18 cellular contexts compared by ENCODE assay signal in the genomic region with DNA sequence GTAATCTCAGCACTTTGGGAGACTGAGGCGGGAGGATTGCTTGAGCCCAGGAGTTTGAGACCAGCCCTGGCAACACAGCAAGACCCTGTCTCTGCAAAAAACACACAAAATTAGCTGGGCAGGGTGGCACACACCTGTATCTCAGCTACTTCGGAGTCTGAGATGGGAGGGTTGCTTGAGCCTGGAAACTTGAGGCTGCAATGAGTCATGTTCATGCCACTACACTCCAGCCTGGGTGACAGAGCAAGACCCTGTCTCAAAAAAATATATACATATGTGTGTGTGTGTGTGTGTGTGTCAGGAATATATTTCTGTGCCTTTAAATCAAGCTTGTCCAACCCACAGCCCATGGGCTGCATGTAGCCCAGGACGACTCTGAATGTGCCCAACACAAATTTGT. TPM values are rescaled to one million over a fixed set of nuclear protein-coding genes. Genes with fewer than 3 reads are reported as not detected.
A peak's percentile ranks its signal among the peaks of the same experiment; 100 is the strongest.
DNase-seq lines count a peak whose midpoint lies in the region; ATAC-seq, FAIRE-seq and TF ChIP-seq lines count a peak whose summit lies in the region.
"Had no signal": no experiment of that assay in that cellular context is flagged by ENCODE, and none has a peak within 500 bp of the region (broad histone marks: within the 10 kb centered on the region; RNA-seq: fewer than 3 reads in every experiment).

No MANE protein-coding gene starts in this region.

- TF ChIP-seq EP300 in SK-N-SH (IDR thresholded peaks at IDR 0.05; ENCODE audit: borderline replicate concordance in 1 of 2, low read depth in 1 of 2, low read length in 1 of 2): no peak
- no peak for TF ChIP-seq EP300 in K562 (IDR thresholded peaks at IDR 0.05; ENCODE audit: low read length)

- H4K20me1 ChIP-seq in SK-N-SH (ENCODE audit: insufficient read depth) (no peaks in the 10 kb centered on the region), K562 (replicated peaks; ENCODE audit: control insufficient read depth, insufficient read depth, low read length) (no peaks in the 10 kb centered on the region), smooth muscle cell (ENCODE audit: low read depth) (no peaks in the 10 kb centered on the region)
- H4K20me1 ChIP-seq: BLaER1 had no signal

- H3F3A ChIP-seq in SK-N-SH (replicated peaks; ENCODE audit: insufficient read depth) (peaks cover 6% of the 10 kb centered on the region), smooth muscle cell (ENCODE audit: low read depth) (peaks cover 21% of the 10 kb centered on the region)

- 67% methylated on average over 3 of the region's 3 CpGs for WGBS in SK-N-SH (ENCODE audit: low lambda C conversion rate)
- WGBS in K562 (ENCODE audit: insufficient coverage, low coverage, missing lambda C conversion rate): 50% methylated on average over 3 of the region's 3 CpGs
- 88% methylated on average over 3 of the region's 3 CpGs for WGBS in smooth muscle cell (ENCODE audit: low lambda C conversion rate)

- no peaks in the 10 kb centered on the region for H3K9me3 ChIP-seq in right atrium auricular region
- no peaks in the 10 kb centered on the region for H3K9me3 ChIP-seq in SK-N-SH
- no peaks in the 10 kb centered on the region for H3K9me3 ChIP-seq in K562 (replicated peaks; ENCODE audit: control insufficient read depth, insufficient read depth, low read depth, low read length)
- H3K9me3 ChIP-seq in smooth muscle cell (replicated peaks; ENCODE audit: low read depth): no peaks in the 10 kb centered on the region
- H3K9me3 ChIP-seq: Caco-2 had no signal

- H3K4me2 ChIP-seq in SK-N-SH (peak overlapping the region; percentile 53; the same call in 1 of the 2 replicates), K562 (ENCODE audit: insufficient read depth, low read length) (no peak overlapping the region), smooth muscle cell (no peak overlapping the region)
- H3K4me2 ChIP-seq: BLaER1 had no signal

- in situ Hi-C loops in K562 (cut with MboI): no loop called here

- intact Hi-C loops in Right ventricle myocardium superior (cut with DNase I) (no loop called here), K562 (cut with micrococcal nuclease) (no loop called here)

- H3K27ac ChIP-seq in right atrium auricular region (no peak overlapping the region), SK-N-SH (ENCODE audit: low read depth in 2 of 2, low read length in 1 of 2) (peak overlapping the region in 1 of 2 experiments; percentile 51; a peak in 2 of 4 replicates), K562 (ENCODE audit: extremely low read depth, low read depth, low read length) (no peak overlapping the region), smooth muscle cell (ENCODE audit: low read depth) (peak overlapping the region; percentile 63)
- H3K27ac ChIP-seq: 22Rv1, BLaER1, GM23248 had no signal

- no TSS peak for BruUV-seq in K562 (replicated peaks; lab: Mats Ljungman, UMichigan)

- H3K79me2 ChIP-seq in SK-N-SH (ENCODE audit: insufficient read depth) (no peaks in the 10 kb centered on the region), K562 (ENCODE audit: control insufficient read depth, insufficient read depth, low read length) (no peaks in the 10 kb centered on the region), smooth muscle cell (ENCODE audit: low read depth) (no peaks in the 10 kb centered on the region)

- POLR2A ChIA-PET in SK-N-SH (lab: Yijun Ruan, JAX) (no interaction called here), K562 (lab: Yijun Ruan, JAX) (interaction anchor here (2.7 kb wide), 1 partner anchor 10 kb away, joined by 9 read pairs; no protein-coding TSS in a partner anchor)

- H3K27me3 ChIP-seq in right atrium auricular region (no peaks in the 10 kb centered on the region), SK-N-SH (ENCODE audit: insufficient read depth) (no peaks in the 10 kb centered on the region), K562 (ENCODE audit: control insufficient read depth in 2 of 2, insufficient read depth in 2 of 2, low read length in 2 of 2) (peaks cover 0 to 3% of the 10 kb centered on the region in 2 experiments; a peak in 2 of 5 replicates), smooth muscle cell (ENCODE audit: low read depth) (no peaks in the 10 kb centered on the region)
- H3K27me3 ChIP-seq: BLaER1 had no signal

- TF ChIP-seq RAD21 in SK-N-SH (IDR thresholded peaks at IDR 0.05; ENCODE audit: low read length): no peak
- TF ChIP-seq RAD21 in K562 (CRISPR knock-in tag; conservative IDR thresholded peaks at IDR 0.05 in 1 of 2, IDR thresholded peaks at IDR 0.05 in 1 of 2): no peak

- H3K4me1 ChIP-seq in right atrium auricular region: no peaks in the 10 kb centered on the region
- H3K4me1 ChIP-seq in SK-N-SH (ENCODE audit: control insufficient read depth in 1 of 2, insufficient read depth in 2 of 2, low read depth in 1 of 2, low read length in 1 of 2): peaks cover 0 to 11% of the 10 kb centered on the region in 2 experiments; a peak in 2 of 4 replicates
- peaks cover 19 to 20% of the 10 kb centered on the region in 2 experiments for H3K4me1 ChIP-seq in K562 (replicated peaks in 1 of 2; ENCODE audit: control insufficient read depth in 2 of 2, insufficient read depth in 2 of 2, low read length in 2 of 2)
- peaks cover 3% of the 10 kb centered on the region for H3K4me1 ChIP-seq in smooth muscle cell (ENCODE audit: low read depth)
- H3K4me1 ChIP-seq: Caco-2 had no signal

- DNase-seq in Right ventricle myocardium superior: peak; percentile 23
- no peak for DNase-seq in right atrium auricular region (ENCODE audit: low spot score)
- DNase-seq in SK-N-SH: no peak
- DNase-seq in K562 (ENCODE audit: extremely low read depth in 1 of 4, low spot score in 3 of 4): no peak
- no peak for DNase-seq in smooth muscle cell (lab: John Stamatoyannopoulos, UW; ENCODE audit: unreplicated experiment)
- no peak for DNase-seq in anterior cingulate cortex (lab: John Stamatoyannopoulos, UW)
- DNase-seq in NOMO-1 treated with dmso at 0.1 percent for 144 hours (lab: John Stamatoyannopoulos, UW; ENCODE audit: unreplicated experiment): no peak
- DNase-seq: AML-193; Caco-2; CD8-positive, alpha-beta memory T cell; DND-41; GM23248 had no signal

- TF ChIP-seq CTCF in right atrium auricular region (IDR thresholded peaks at IDR 0.05) (no peak), SK-N-SH (IDR thresholded peaks at IDR 0.05) (no peak), K562 (IDR thresholded peaks at IDR 0.05 in 2 of 3, conservative IDR thresholded peaks at IDR 0.05 in 1 of 3; ENCODE audit: insufficient read depth in 2 of 3, low read depth in 1 of 3, low read length in 3 of 3) (no peak), smooth muscle cell (IDR thresholded peaks at IDR 0.05; ENCODE audit: borderline replicate concordance, insufficient read depth, poor library complexity, severe bottlenecking) (no peak)

- H3K9ac ChIP-seq in SK-N-SH (no peak overlapping the region), K562 (ENCODE audit: insufficient read depth in 1 of 2, low read depth in 2 of 2, low read length in 2 of 2) (no peak overlapping the region), smooth muscle cell (ENCODE audit: low read depth) (no peak overlapping the region)
- H3K9ac ChIP-seq: BLaER1, GM23248 had no signal

- no peak for FAIRE-seq in K562 (lab: Jason Lieb, UNC)
- FAIRE-seq: H54, HepG2, HTR-8/SVneo had no signal

- peaks cover 28% of the 10 kb centered on the region for H3K36me3 ChIP-seq in right atrium auricular region
- H3K36me3 ChIP-seq in SK-N-SH (replicated peaks in 1 of 2; ENCODE audit: control insufficient read depth in 1 of 2, insufficient read depth in 2 of 2, low read length in 1 of 2): no peaks in the 10 kb centered on the region
- H3K36me3 ChIP-seq in K562 (ENCODE audit: control insufficient read depth, insufficient read depth, low read length): no peaks in the 10 kb centered on the region
- H3K36me3 ChIP-seq in smooth muscle cell (ENCODE audit: low read depth): peaks cover 3% of the 10 kb centered on the region
- H3K36me3 ChIP-seq: BLaER1 had no signal

- H2AFZ ChIP-seq in SK-N-SH (ENCODE audit: low read depth) (no peak overlapping the region), K562 (ENCODE audit: low read depth, low read length) (no peak overlapping the region), smooth muscle cell (ENCODE audit: low read depth) (no peak overlapping the region)
- H2AFZ ChIP-seq: GM23248 had no signal

- H3K9me2 ChIP-seq in SK-N-SH: no peaks in the 10 kb centered on the region

- H3K4me3 ChIP-seq in right atrium auricular region (no peak overlapping the region), SK-N-SH (ENCODE audit: low read depth in 2 of 2, low read length in 1 of 2) (no peak overlapping the region), K562 (no peak overlapping the region), smooth muscle cell (no peak overlapping the region)
- H3K4me3 ChIP-seq: BLaER1, GM23248 had no signal

- no peak for TF ChIP-seq POLR2A in K562 (conservative IDR thresholded peaks at IDR 0.05)

- no peaks in the 10 kb centered on the region for H3K9me1 ChIP-seq in K562 (ENCODE audit: control insufficient read depth, insufficient read depth, low read length)

- ATAC-seq in Right ventricle myocardium superior (ENCODE audit: poor library complexity) (no peak), K562 (no peak), GM21825 (IDR thresholded peaks at IDR 0.05; ENCODE audit: unreplicated experiment) (no peak)
- ATAC-seq: HepG2 had no signal

- CTCF ChIA-PET in SK-N-SH (lab: Yijun Ruan, JAX): interaction anchor here (0.9 to 2.6 kb wide), 4 partner anchors 10 to 77 kb away, joined by 3 to 7 read pairs (median 4); no protein-coding TSS in a partner anchor
- CTCF ChIA-PET in K562 (lab: Yijun Ruan, JAX; ENCODE audit: low intra/inter-chr PET ratio): no interaction called here

RNA-seq across cellular contexts. Expression of a gene that starts 55.2 kb away (rescaled TPM):
- total RNA-seq in Right ventricle myocardium superior (23.5 TPM), right atrium auricular region (10 to 100 TPM; 58.4 to 76.4 TPM), K562 (2014; rRNA removed) (0.12 TPM in 1 of 2 replicates, not detected in the other), K562 (2014; rRNA removed; fragmentation: Illumina TruSeq; extraction: Trizol) (0.04 and 0.10 TPM in 2 replicates), K562 (2015; rRNA removed; fragmentation: Illumina TruSeq; extraction: Trizol) (not detected in 2 replicates), K562 (2021) (0.22 and 0.24 TPM in 2 replicates), smooth muscle cell (63.1 and 104 TPM in 2 replicates)
- polyA plus RNA-seq in SK-N-SH (2012; rRNA removed) (5.3 and 6.3 TPM in 2 replicates), K562 (2011; rRNA removed) (0.05 TPM in 1 of 2 replicates, not detected in the other), K562 (2014; fragmentation: Illumina TruSeq; extraction: Trizol) (0.03 and 0.06 TPM in 2 replicates), K562 (2014; fragmentation: Nextera tagmentation; extraction: Ambion mirVana) (under 1 TPM in 1 of 2 experiments, not detected in 1; 0.03 TPM), K562 (2014; rRNA removed) (0.08 TPM in 1 of 2 replicates, not detected in the other), smooth muscle cell (79.7 and 105 TPM in 2 replicates)
- 3.3 and 3.8 TPM in 2 replicates for polyA plus RNA-seq in SK-N-SH (2012; cell fraction: cytosol; rRNA removed)
- 4.4 and 4.5 TPM in 2 replicates for polyA plus RNA-seq in SK-N-SH (2012; cell fraction: nucleus; rRNA removed)
- 0.42 TPM in 1 of 2 replicates, not detected in the other for total RNA-seq in K562 (2011; cell fraction: chromatin; rRNA removed; ENCODE audit: low replicate concordance)
- 0.13 and 0.17 TPM in 2 replicates for total RNA-seq in K562 (2011; cell fraction: nucleolus; rRNA removed)
- 0.31 TPM in 1 of 2 replicates, not detected in the other for total RNA-seq in K562 (2011; cell fraction: nucleoplasm; rRNA removed)
- polyA plus RNA-seq in K562 (2011; cell fraction: cytosol; rRNA removed): 0.03 and 0.19 TPM in 2 replicates
- 0.34 TPM in 1 of 2 replicates, not detected in the other for polyA plus RNA-seq in K562 (2011; cell fraction: nucleus; rRNA removed)
- polyA plus RNA-seq in K562 (2012): 0.07 and 0.16 TPM in 2 replicates
- polyA minus RNA-seq in K562 (2011; rRNA and poly(A)+ RNA removed): 0.04 and 0.06 TPM in 2 replicates
- not detected in 2 replicates for polyA minus RNA-seq in K562 (2011; cell fraction: cytosol; rRNA and poly(A)+ RNA removed)
- polyA minus RNA-seq in K562 (2011; cell fraction: nucleus; rRNA and poly(A)+ RNA removed): 0.27 TPM in 1 of 2 replicates, not detected in the other

Comparison
In these comparisons a context has a peak if more than half of its experiments do, and no peak if none do; other contexts are left out.
1. RNA of a gene that starts 55.2 kb away (total RNA-seq): 58.4 to 76.4 TPM in right atrium auricular region, 63.1 to 104 TPM in smooth muscle cell and 23.5 TPM in Right ventricle myocardium superior (single experiment); 0.04 to 0.42 TPM in K562; every median in the first group is over 10 times any median in the second.